Comparison of ENCODE assay signal across 8 cellular contexts in the genomic region with DNA sequence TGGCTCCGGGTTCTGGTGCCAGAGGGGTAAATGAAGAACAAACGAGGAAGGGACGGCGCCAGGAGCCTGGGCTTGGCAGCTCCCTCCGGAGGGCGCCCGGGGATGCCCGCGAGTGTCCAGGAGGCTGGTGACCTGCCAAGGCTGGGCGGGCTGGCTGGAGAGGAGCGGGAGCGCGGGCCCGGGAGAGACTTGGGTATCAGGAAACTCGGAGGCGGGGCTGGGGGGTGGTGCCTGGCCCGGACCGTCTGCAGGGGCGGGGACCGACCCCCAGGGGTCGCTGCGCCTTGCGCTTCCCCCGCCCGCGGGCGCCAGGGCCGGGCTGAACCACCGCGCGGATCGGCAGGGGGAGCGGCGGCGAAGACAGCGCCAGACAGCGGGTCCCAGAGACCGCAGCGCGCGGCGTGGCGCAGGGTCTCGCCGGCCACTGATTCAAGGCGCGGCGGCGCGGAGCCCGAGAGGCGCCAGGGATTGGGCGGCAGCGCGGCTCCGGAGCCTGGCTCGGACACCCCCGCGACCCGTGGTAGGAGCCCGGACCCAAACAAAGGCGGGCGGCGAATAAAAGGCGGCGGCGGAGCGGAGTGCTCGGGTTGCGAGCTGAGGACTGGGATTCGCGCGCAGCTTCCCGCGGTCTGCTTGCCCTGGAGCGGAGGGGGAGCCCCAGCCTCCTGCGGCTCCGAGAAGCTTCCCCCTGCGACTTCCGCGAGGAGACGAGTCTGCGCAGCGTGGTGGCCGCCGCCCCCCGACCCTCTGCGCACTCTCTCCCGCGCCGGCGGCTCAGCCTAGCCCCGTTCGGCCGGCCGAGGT. TPM values are rescaled to one million over a fixed set of nuclear protein-coding genes. Genes with fewer than 3 reads are reported as not detected.
DNase-seq lines count a peak whose midpoint lies in the region; ATAC-seq and TF ChIP-seq lines count a peak whose summit lies in the region.

A gene with protein sequence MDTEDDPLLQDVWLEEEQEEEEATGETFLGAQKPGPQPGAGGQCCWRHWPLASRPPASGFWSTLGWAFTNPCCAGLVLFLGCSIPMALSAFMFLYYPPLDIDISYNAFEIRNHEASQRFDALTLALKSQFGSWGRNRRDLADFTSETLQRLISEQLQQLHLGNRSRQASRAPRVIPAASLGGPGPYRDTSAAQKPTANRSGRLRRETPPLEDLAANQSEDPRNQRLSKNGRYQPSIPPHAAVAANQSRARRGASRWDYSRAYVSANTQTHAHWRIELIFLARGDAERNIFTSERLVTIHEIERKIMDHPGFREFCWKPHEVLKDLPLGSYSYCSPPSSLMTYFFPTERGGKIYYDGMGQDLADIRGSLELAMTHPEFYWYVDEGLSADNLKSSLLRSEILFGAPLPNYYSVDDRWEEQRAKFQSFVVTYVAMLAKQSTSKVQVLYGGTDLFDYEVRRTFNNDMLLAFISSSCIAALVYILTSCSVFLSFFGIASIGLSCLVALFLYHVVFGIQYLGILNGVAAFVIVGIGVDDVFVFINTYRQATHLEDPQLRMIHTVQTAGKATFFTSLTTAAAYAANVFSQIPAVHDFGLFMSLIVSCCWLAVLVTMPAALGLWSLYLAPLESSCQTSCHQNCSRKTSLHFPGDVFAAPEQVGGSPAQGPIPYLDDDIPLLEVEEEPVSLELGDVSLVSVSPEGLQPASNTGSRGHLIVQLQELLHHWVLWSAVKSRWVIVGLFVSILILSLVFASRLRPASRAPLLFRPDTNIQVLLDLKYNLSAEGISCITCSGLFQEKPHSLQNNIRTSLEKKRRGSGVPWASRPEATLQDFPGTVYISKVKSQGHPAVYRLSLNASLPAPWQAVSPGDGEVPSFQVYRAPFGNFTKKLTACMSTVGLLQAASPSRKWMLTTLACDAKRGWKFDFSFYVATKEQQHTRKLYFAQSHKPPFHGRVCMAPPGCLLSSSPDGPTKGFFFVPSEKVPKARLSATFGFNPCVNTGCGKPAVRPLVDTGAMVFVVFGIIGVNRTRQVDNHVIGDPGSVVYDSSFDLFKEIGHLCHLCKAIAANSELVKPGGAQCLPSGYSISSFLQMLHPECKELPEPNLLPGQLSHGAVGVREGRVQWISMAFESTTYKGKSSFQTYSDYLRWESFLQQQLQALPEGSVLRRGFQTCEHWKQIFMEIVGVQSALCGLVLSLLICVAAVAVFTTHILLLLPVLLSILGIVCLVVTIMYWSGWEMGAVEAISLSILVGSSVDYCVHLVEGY (N-terminal part only) (plus strand): TSS at position 585 of the 804 bp plus-strand sequence. CDS start 21,838 bp downstream, outside the sequence.

- 1% methylated on average over 56 of the region's 96 CpGs; no CpG with 5 or more reads in 1 of the 2 donors for WGBS in transverse colon (ENCODE audit: low coverage in 1 of 2), 2 donors

- no peak for TF ChIP-seq EP300 in transverse colon (IDR thresholded peaks at IDR 0.05; ENCODE audit: low read depth)

- peak within 1 kb of the TSS; percentile 63 for H3K4me3 Mint-ChIP-seq in activated naive CD4-positive, alpha-beta T cell treated with anti-CD3 and anti-CD28 coated beads, Interleukin-2, amount 10 ng/mL, durations not matched to agents 7 days and 5 days
- peak within 1 kb of the TSS; percentile 96 for H3K4me3 Mint-ChIP-seq in glutamatergic neuron (ENCODE audit: unreplicated experiment)

- H3K4me1 Mint-ChIP-seq in activated naive CD4-positive, alpha-beta T cell treated with anti-CD3 and anti-CD28 coated beads, Interleukin-2, amount 10 ng/mL, durations not matched to agents 7 days and 5 days = peaks cover 16% of the 10 kb centered on the region
- H3K4me1 Mint-ChIP-seq in glutamatergic neuron (ENCODE audit: low read depth, unreplicated experiment) = peaks cover 63% of the 10 kb centered on the region

- intact Hi-C loops in transverse colon (cut with DNase I; ENCODE audit: low total_unique reads) = no loop called here

- H3K27ac ChIP-seq in SJSA1 (no peak within 1 kb of the TSS), transverse colon (no peak within 1 kb of the TSS)

- H3K27ac Mint-ChIP-seq in activated naive CD4-positive, alpha-beta T cell treated with anti-CD3 and anti-CD28 coated beads, Interleukin-2, amount 10 ng/mL, durations not matched to agents 7 days and 5 days = no peak within 1 kb of the TSS
- H3K27ac Mint-ChIP-seq in glutamatergic neuron (ENCODE audit: unreplicated experiment) = peak within 1 kb of the TSS; percentile 55

- TF ChIP-seq CTCF in LNCAP (IDR thresholded peaks at IDR 0.05) (peak; percentile 71), glutamatergic neuron (IDR thresholded peaks at IDR 0.05; ENCODE audit: partially characterized antibody, unreplicated experiment) (peak; percentile 98), transverse colon (IDR thresholded peaks at IDR 0.05) (peak in 4 of 5 experiments; percentile 16 to 53 (median 36))

- H3K27me3 ChIP-seq in SJSA1 (replicated peaks) (peaks cover 46% of the 10 kb centered on the region), transverse colon (peaks cover 77% of the 10 kb centered on the region)

- H3K9me3 ChIP-seq in SJSA1 (replicated peaks) = peaks cover 9% of the 10 kb centered on the region; the same call in 1 of the 2 replicates
- H3K9me3 ChIP-seq in transverse colon = no peaks in the 10 kb centered on the region

- DNase-seq in DMS 273 (lab: John Stamatoyannopoulos, UW; ENCODE audit: unreplicated experiment) (peak; percentile 96), SJSA1 (ENCODE audit: low read depth in 1 of 2, low spot score in 2 of 2) (peak; percentile 70 to 74), glutamatergic neuron (peak; percentile 95), pons (ENCODE audit: low spot score) (peak; percentile 60), transverse colon (peak; percentile 38)
- DNase-seq in activated naive CD4-positive, alpha-beta T cell treated with anti-CD3 and anti-CD28 coated beads, Interleukin-2, amount 10 ng/mL, durations not matched to agents 7 days and 5 days = peak; percentile 78

- H3K27me3 Mint-ChIP-seq in activated naive CD4-positive, alpha-beta T cell treated with anti-CD3 and anti-CD28 coated beads, Interleukin-2, amount 10 ng/mL, durations not matched to agents 7 days and 5 days = peaks cover 85% of the 10 kb centered on the region
- peaks cover 18% of the 10 kb centered on the region for H3K27me3 Mint-ChIP-seq in glutamatergic neuron (ENCODE audit: unreplicated experiment)

- no peaks in the 10 kb centered on the region for H3K9me3 Mint-ChIP-seq in activated naive CD4-positive, alpha-beta T cell treated with anti-CD3 and anti-CD28 coated beads, Interleukin-2, amount 10 ng/mL, durations not matched to agents 7 days and 5 days
- peaks cover 14% of the 10 kb centered on the region for H3K9me3 Mint-ChIP-seq in glutamatergic neuron (ENCODE audit: unreplicated experiment)

- TF ChIP-seq POLR2A in transverse colon (IDR thresholded peaks at IDR 0.05) = no peak

- H3K4me3 ChIP-seq in SJSA1 = peak within 1 kb of the TSS; percentile 42
- peak within 1 kb of the TSS; percentile 16 to 53 (median 40) for H3K4me3 ChIP-seq in transverse colon

- CTCF ChIA-PET in activated naive CD4-positive, alpha-beta T cell treated with anti-CD3 and anti-CD28 coated beads, Interleukin-2, amount 10 ng/mL, durations not matched to agents 7 days and 5 days (lab: Charles Lee) = interaction anchor here (0.6 to 1.6 kb wide), 3 partner anchors 12 to 25 kb away, joined by 3 to 4 read pairs (median 3); no protein-coding TSS in a partner anchor

- H3K36me3 ChIP-seq in SJSA1 (no peaks in the 10 kb centered on the region), transverse colon (no peaks in the 10 kb centered on the region)

- in situ Hi-C loops in transverse colon (cut with MboI; ENCODE audit: low pct_ligation_motif_present in 1 of 4, low pct_unique_long_range_greater_than_20kb in 1 of 4, low sequenced_read_pairs in 3 of 4) = no loop called here

- no peaks in the 10 kb centered on the region for H3K36me3 Mint-ChIP-seq in activated naive CD4-positive, alpha-beta T cell treated with anti-CD3 and anti-CD28 coated beads, Interleukin-2, amount 10 ng/mL, durations not matched to agents 7 days and 5 days
- no peaks in the 10 kb centered on the region for H3K36me3 Mint-ChIP-seq in glutamatergic neuron (ENCODE audit: unreplicated experiment)

- peaks cover 11% of the 10 kb centered on the region for H3K4me1 ChIP-seq in SJSA1 (replicated peaks)
- peaks cover 0 to 18% (median 15%) of the 10 kb centered on the region in 4 donors for H3K4me1 ChIP-seq in transverse colon

- peak; percentile 55 for ATAC-seq in GM21526 (IDR thresholded peaks at IDR 0.05; ENCODE audit: low FRiP score, unreplicated experiment)

RNA-seq across cellular contexts. Expression of the gene that starts here (rescaled TPM):
- total RNA-seq in SJSA1 (2014; rRNA removed; shearing (Covaris generic)) = not detected in 2 replicates
- 179 TPM for total RNA-seq in glutamatergic neuron (ENCODE audit: unreplicated experiment)
- total RNA-seq in transverse colon = 1 to 10 TPM in 1 of 4 donors, under 1 TPM in 2, not detected in 1; under 0.01 to 2.6 (median 0.16) TPM

Comparison
In these comparisons a context has a peak if more than half of its experiments do, and no peak if none do; other contexts are left out.
1. RNA of the gene that starts here (total RNA-seq): 179 TPM in glutamatergic neuron (single experiment); under 0.01 to 2.6 TPM in transverse colon and not detected in SJSA1; every median in the first group is over 10 times any median in the second.
2. Peak in DNase-seq and H3K4me3 ChIP-seq in SJSA1; RNA of the gene not detected or under 1 TPM.
3. DNase-seq: peak in every context shown above with its lines; median percentile 96 in DMS 273; 95 in glutamatergic neuron; 78 in activated naive CD4-positive, alpha-beta T cell treated with anti-CD3 and anti-CD28 coated beads, Interleukin-2, amount 10 ng/mL, durations not matched to agents 7 days and 5 days; 72 in SJSA1; 60 in pons; 38 in transverse colon.
4. CTCF ChIP-seq: peak in every context shown above with its lines; median percentile 98 in glutamatergic neuron; 71 in LNCAP; 36 in transverse colon.